In the genomic region with DNA sequence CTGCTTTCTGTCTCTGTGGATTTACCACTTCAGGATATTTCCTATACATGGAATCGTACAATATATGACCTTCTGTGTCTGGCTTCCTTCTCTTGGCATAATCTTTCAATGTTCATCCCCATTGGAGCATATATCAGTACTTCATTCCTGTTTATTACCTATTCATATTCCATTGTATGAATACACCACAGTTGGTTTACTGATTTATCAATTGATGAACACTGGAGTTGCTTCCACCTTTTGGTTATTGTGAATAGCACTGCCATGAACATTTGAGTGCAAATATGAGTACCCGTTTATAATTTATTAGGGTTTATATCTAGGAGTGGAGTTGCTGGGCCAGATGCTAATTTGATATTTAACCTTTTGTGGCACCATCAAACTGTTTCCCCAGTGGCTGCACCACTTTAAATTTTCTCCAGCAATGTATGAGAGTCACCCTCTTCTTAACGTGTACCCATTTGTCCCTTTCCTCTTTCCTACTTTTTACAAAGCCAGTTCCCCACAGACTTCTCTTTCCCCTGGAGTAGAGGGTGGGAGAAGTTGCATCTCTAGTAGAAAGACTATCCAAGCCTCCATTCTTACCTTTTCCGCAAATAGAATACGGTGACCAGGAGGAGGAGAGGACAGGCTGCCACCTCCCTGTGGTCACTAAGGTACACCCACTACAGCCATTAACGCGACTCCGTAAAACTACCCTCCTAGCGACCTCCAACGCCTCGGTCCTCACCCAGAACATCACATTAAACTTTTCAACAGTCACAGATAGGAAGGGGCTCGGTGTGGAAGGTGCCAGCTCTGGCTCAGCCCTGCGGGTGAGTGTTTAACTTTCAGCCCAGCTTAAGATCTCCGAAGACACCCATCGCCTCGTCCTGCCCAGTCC, we compare ENCODE assay signal across 8 cellular contexts.
DNase-seq lines count a peak whose midpoint lies in the region; ATAC-seq, FAIRE-seq and TF ChIP-seq lines count a peak whose summit lies in the region.

No MANE protein-coding gene starts in this region.

- H3K4me3 ChIP-seq in iPS-11a (ENCODE audit: low read depth, low read length), result peak overlapping the region; percentile 55

- peak; percentile 7 for ATAC-seq in GM21447 (IDR thresholded peaks at IDR 0.05; ENCODE audit: unreplicated experiment)
- ATAC-seq in SK-N-SH treated with all-trans-retinoic acid at 6 μM for 48 hours, result no peak
- ATAC-seq in GM18867 (IDR thresholded peaks at IDR 0.05; ENCODE audit: unreplicated experiment), result no peak
- no peak for ATAC-seq in GM19328 (IDR thresholded peaks at IDR 0.05; ENCODE audit: unreplicated experiment)

- no peak for FAIRE-seq in urothelium cell line (lab: Jason Lieb, UNC)

- DNase-seq in superior temporal gyrus (ENCODE audit: extremely low spot score) (peak; percentile 42), urothelium cell line (ENCODE audit: low spot score) (no peak), HK-2 (ENCODE audit: unreplicated experiment) (no peak)

TF ChIP-seq in SK-N-SH treated with all-trans-retinoic acid at 6 μM for 48 hours, 23 proteins besides CTCF, POLR2A, EP300 and RAD21:
- TF ChIP-seq CSDC2 (CRISPR knock-in tag; IDR thresholded peaks at IDR 0.05), result 0 out of 2 replicates have a peak, but pooled peaks have one; percentile 54
- no peak for TF ChIP-seq ZC3H10 (CRISPR knock-in tag; IDR thresholded peaks at IDR 0.05)
- TF ChIP-seq ISL1 (CRISPR knock-in tag; IDR thresholded peaks at IDR 0.05), result 0 out of 2 replicates have a peak, but pooled peaks have one; percentile 4
- TF ChIP-seq ZFP3 (CRISPR knock-in tag; IDR thresholded peaks at IDR 0.05), result peak; percentile 23; the same call in 1 of the 2 replicates
